In the genomic region with DNA sequence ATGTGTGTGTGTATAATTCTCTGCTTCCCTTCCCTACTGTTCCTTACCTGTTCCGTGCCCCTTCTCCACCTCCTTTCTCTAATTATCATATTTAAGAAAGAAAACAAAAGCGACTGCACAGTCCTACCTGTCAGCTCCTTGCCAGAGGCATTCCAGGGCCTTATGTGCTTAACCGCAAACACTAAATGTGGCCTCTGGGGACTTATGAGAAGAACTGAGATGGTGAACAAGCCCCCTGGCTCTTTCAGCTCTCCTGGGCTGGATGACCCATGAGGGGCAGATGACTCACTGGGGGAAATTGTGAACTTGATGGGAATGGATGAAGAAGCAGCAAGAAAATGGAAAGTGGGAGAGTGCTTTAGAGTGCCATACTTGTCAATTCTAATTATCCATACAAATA, we compare ENCODE assay signal across 25 cellular contexts.
"Had no signal": no experiment of that assay in that cellular context is flagged by ENCODE, and none has a peak within 500 bp of the region (broad histone marks: within the 10 kb centered on the region; RNA-seq: fewer than 3 reads in every experiment).

No MANE protein-coding gene starts in this region.

- H3K4me1 Mint-ChIP-seq: activated CD8-positive, alpha-beta memory T cell treated with anti-CD3 and anti-CD28 coated beads, Interleukin-2, amount 10 ng/mL, durations not matched to agents 7 days and 5 days; activated naive CD8-positive, alpha-beta T cell treated with anti-CD3 and anti-CD28 coated beads, Interleukin-2, amount 50 U/mL, for 24 hours; neural progenitor cell; stimulated activated effector memory CD8-positive, alpha-beta T cell treated with anti-CD3 and anti-CD28 coated beads, Interleukin-12 subunit alpha, Interleukin-12 subunit beta, amount 100 ng/mL, for 72 hours; T-helper 17 cell had no signal

- H3K36me3 ChIP-seq: brain microvascular endothelial cell, neural progenitor cell, transverse colon had no signal

- H3K4me2 ChIP-seq: neural progenitor cell had no signal

- H3K9me3 Mint-ChIP-seq: activated CD8-positive, alpha-beta T cell treated with anti-CD3 and anti-CD28 coated beads for 36 hours; activated naive CD8-positive, alpha-beta T cell treated with anti-CD3 and anti-CD28 coated beads, Interleukin-2, amount 50 U/mL, for 24 hours; neural progenitor cell had no signal

- ATAC-seq: activated CD8-positive, alpha-beta memory T cell treated with anti-CD3 and anti-CD28 coated beads, Interleukin-2, amount 10 ng/mL, durations not matched to agents 7 days and 5 days; activated CD8-positive, alpha-beta T cell treated with anti-CD3 and anti-CD28 coated beads for 36 hours; activated naive CD8-positive, alpha-beta T cell treated with anti-CD3 and anti-CD28 coated beads, Interleukin-2, amount 50 U/mL, for 24 hours; left colon; mucosa of descending colon; sciatic nerve; stimulated activated effector memory CD8-positive, alpha-beta T cell treated with anti-CD3 and anti-CD28 coated beads, Interleukin-12 subunit alpha, Interleukin-12 subunit beta, amount 100 ng/mL, for 72 hours; T-helper 17 cell had no signal

- H3K27me3 Mint-ChIP-seq: activated CD8-positive, alpha-beta memory T cell treated with anti-CD3 and anti-CD28 coated beads, Interleukin-2, amount 10 ng/mL, durations not matched to agents 7 days and 5 days; activated CD8-positive, alpha-beta T cell treated with anti-CD3 and anti-CD28 coated beads for 36 hours; activated naive CD8-positive, alpha-beta T cell treated with anti-CD3 and anti-CD28 coated beads, Interleukin-2, amount 50 U/mL, for 24 hours; T-helper 17 cell had no signal

- H3K4me3 Mint-ChIP-seq: activated CD8-positive, alpha-beta memory T cell treated with anti-CD3 and anti-CD28 coated beads, Interleukin-2, amount 10 ng/mL, durations not matched to agents 7 days and 5 days; activated CD8-positive, alpha-beta T cell treated with anti-CD3 and anti-CD28 coated beads for 36 hours; activated naive CD8-positive, alpha-beta T cell treated with anti-CD3 and anti-CD28 coated beads, Interleukin-2, amount 50 U/mL, for 24 hours; neural progenitor cell; stimulated activated effector memory CD8-positive, alpha-beta T cell treated with anti-CD3 and anti-CD28 coated beads, Interleukin-12 subunit alpha, Interleukin-12 subunit beta, amount 100 ng/mL, for 72 hours; T-helper 17 cell had no signal

- H3K27me3 ChIP-seq: brain microvascular endothelial cell, neural progenitor cell, transverse colon had no signal

- DNase-seq: activated CD4-positive, alpha-beta T cell treated with anti-CD3 and anti-CD28 coated beads for 48 hours; activated CD8-positive, alpha-beta memory T cell treated with anti-CD3 and anti-CD28 coated beads, Interleukin-2, amount 10 ng/mL, durations not matched to agents 7 days and 5 days; activated CD8-positive, alpha-beta T cell treated with anti-CD3 and anti-CD28 coated beads for 36 hours; activated effector memory CD4-positive, alpha-beta T cell treated with anti-CD3 and anti-CD28 coated beads, Interleukin-2, amount 50 U/mL, for 16 hours; activated naive CD4-positive, alpha-beta T cell treated with anti-CD3 and anti-CD28 coated beads, Interleukin-2, amount 50 U/mL, for 16 hours; activated naive CD8-positive, alpha-beta T cell treated with anti-CD3 and anti-CD28 coated beads, Interleukin-2, amount 50 U/mL, for 24 hours; activated T-cell treated with anti-CD3 and anti-CD28 coated beads for 4 hours; brain microvascular endothelial cell; caudate nucleus; dermis blood vessel endothelial cell; effector CD8-positive, alpha-beta T cell; foreskin melanocyte; glutamatergic neuron; hippocampal formation; left colon; mesenchymal stem cell; mucosa of descending colon; posterior cingulate gyrus; small intestine; stimulated activated CD4-positive, alpha-beta T cell treated with anti-CD3 and anti-CD28 coated beads, Interleukin-2, amount 100 ng/mL, for 24 hours; T-helper 17 cell; transverse colon had no signal

- H2AFZ ChIP-seq: neural progenitor cell had no signal

- H3K4me1 ChIP-seq: neural progenitor cell, transverse colon had no signal

- H3K4me3 ChIP-seq: mucosa of descending colon, neural progenitor cell, transverse colon had no signal

- H3K27ac ChIP-seq: brain microvascular endothelial cell, neural progenitor cell, transverse colon had no signal

- H3K36me3 Mint-ChIP-seq: activated CD8-positive, alpha-beta memory T cell treated with anti-CD3 and anti-CD28 coated beads, Interleukin-2, amount 10 ng/mL, durations not matched to agents 7 days and 5 days; stimulated activated effector memory CD8-positive, alpha-beta T cell treated with anti-CD3 and anti-CD28 coated beads, Interleukin-12 subunit alpha, Interleukin-12 subunit beta, amount 100 ng/mL, for 72 hours had no signal

- H3K27ac Mint-ChIP-seq: activated CD8-positive, alpha-beta memory T cell treated with anti-CD3 and anti-CD28 coated beads, Interleukin-2, amount 10 ng/mL, durations not matched to agents 7 days and 5 days; activated CD8-positive, alpha-beta T cell treated with anti-CD3 and anti-CD28 coated beads for 36 hours; activated naive CD8-positive, alpha-beta T cell treated with anti-CD3 and anti-CD28 coated beads, Interleukin-2, amount 50 U/mL, for 24 hours; neural progenitor cell; stimulated activated effector memory CD8-positive, alpha-beta T cell treated with anti-CD3 and anti-CD28 coated beads, Interleukin-12 subunit alpha, Interleukin-12 subunit beta, amount 100 ng/mL, for 72 hours; T-helper 17 cell had no signal

- H3K9me3 ChIP-seq: mucosa of descending colon, transverse colon had no signal
